Comparison of ENCODE assay signal across 22 cellular contexts in the genomic region with DNA sequence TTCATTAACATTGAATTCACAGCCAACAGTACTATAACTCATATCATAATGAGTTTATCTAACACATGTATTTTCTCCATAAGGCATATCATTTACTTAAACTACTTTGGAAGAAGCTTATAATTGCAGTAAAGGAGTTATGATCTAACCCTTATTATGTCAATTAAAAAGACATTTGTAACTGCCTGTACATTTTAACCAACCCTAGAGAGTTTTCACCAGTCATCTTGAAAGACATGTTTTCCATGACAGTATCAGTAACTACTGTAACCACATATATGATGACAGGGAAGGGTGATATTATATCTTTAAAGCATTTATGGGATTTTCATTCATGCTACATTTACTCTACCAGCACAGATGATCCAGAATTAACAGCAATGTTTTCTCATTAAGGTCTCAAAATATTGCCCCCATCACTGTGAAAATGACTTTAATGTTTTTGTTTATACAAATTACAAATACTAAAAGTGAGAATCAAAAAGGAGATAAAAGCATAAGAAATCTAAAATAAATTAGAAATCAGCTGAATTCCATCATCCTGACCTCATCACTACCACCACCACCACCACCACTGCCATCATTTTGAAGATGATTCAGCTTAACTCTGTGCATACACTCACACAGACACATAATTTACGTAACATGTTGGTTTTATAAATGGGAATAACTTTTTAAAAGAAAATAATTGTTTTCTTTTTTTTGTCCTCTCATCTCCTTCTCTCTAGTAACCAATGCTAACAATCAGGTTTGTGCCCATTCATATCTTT. TPM values are rescaled to one million over a fixed set of nuclear protein-coding genes. Genes with fewer than 3 reads are reported as not detected.
DNase-seq lines count a peak whose midpoint lies in the region; ATAC-seq, FAIRE-seq and TF ChIP-seq lines count a peak whose summit lies in the region.
"Had no signal": no experiment of that assay in that cellular context is flagged by ENCODE, and none has a peak within 500 bp of the region (broad histone marks: within the 10 kb centered on the region; RNA-seq: fewer than 3 reads in every experiment).

No MANE protein-coding gene starts in this region.

- H3K9ac ChIP-seq in adipocyte (ENCODE audit: low read length): no peak overlapping the region

- peak; percentile 69 for FAIRE-seq in H54 (lab: Jason Lieb, UNC)
- FAIRE-seq: endometrium had no signal

- H3K9me3 ChIP-seq in adipocyte (ENCODE audit: control insufficient read depth, low read length) (no peaks in the 10 kb centered on the region), heart right ventricle (no peaks in the 10 kb centered on the region)
- H3K9me3 ChIP-seq: heart left ventricle, uterus had no signal

- no peak overlapping the region for H3K4me3 Mint-ChIP-seq in mesothelial cell of epicardium
- H3K4me3 Mint-ChIP-seq: activated CD4-positive, alpha-beta T cell treated with anti-CD3 and anti-CD28 coated beads, Interleukin-2, amount 10 ng/mL, durations not matched to agents 24 days and 14 days; CD8-positive, alpha-beta memory T cell; T-helper 17 cell had no signal

- H3K36me3 ChIP-seq in adipocyte (ENCODE audit: control insufficient read depth, insufficient read depth, low read length, severe bottlenecking) (peaks cover 8% of the 10 kb centered on the region), heart right ventricle (peaks cover 0 to 13% (median 0%) of the 10 kb centered on the region in 9 donors)
- H3K36me3 ChIP-seq: uterus had no signal

- peaks cover 2% of the 10 kb centered on the region for H3K4me1 Mint-ChIP-seq in mesothelial cell of epicardium

- intact Hi-C loops in lower leg skin (cut with DNase I; ENCODE audit: low total_unique reads) (no loop called here), heart right ventricle (cut with DNase I) (loop anchor here in 1 of 10 donors (10.0 kb wide), 1 partner anchor 1106 kb away; no protein-coding TSS in a partner anchor)

- peaks cover 19% of the 10 kb centered on the region for H3K36me3 Mint-ChIP-seq in mesothelial cell of epicardium

- WGBS in lower leg skin, 2 donors: 96 to 98% methylated on average over 1 of the region's 1 CpG
- WGBS in heart right ventricle, 2 donors: 94 to 97% methylated on average over 1 of the region's 1 CpG

- peaks cover 9% of the 10 kb centered on the region for H3K4me1 ChIP-seq in adipocyte (ENCODE audit: control insufficient read depth, insufficient read depth, low read length)
- H3K4me1 ChIP-seq in heart right ventricle: peaks cover 0 to 14% (median 6%) of the 10 kb centered on the region in 9 donors
- H3K4me1 ChIP-seq: uterus had no signal

- H3K27ac ChIP-seq in heart right ventricle: no peak overlapping the region
- H3K27ac ChIP-seq: heart left ventricle, PC-9, uterus had no signal

- peak; percentile 18 for DNase-seq in AG09309 (ENCODE audit: low read depth)
- DNase-seq in H54 (ENCODE audit: insufficient read length, low spot score): no peak
- DNase-seq in adipocyte (ENCODE audit: low read depth): peak; percentile 23
- DNase-seq in iris pigment epithelial cell (ENCODE audit: low read depth): peak; percentile 79
- no peak for DNase-seq in mesothelial cell of epicardium (ENCODE audit: low spot score in 2 of 2, unreplicated experiment in 2 of 2)
- no peak for DNase-seq in lower leg skin (ENCODE audit: low spot score in 2 of 2)
- DNase-seq in AML-193 (lab: John Stamatoyannopoulos, UW): no peak
- no peak for DNase-seq in heart right ventricle
- DNase-seq: activated CD4-positive, alpha-beta T cell treated with anti-CD3 and anti-CD28 coated beads, Interleukin-2, amount 10 ng/mL, durations not matched to agents 24 days and 14 days; activated effector memory CD4-positive, alpha-beta T cell treated with Interleukin-2 at 50 U/mL for 16 hours; CD8-positive, alpha-beta memory T cell; central memory CD4-positive, alpha-beta T cell; GF-D8; heart left ventricle; KBM-7; NCI-H146; NCI-H510A; PC-9; stimulated activated CD4-positive, alpha-beta T cell treated with anti-CD3 and anti-CD28 coated beads, Interleukin-1b, Interleukin-23, amount 100 ng/mL, for 48 hours; T-helper 17 cell; uterus had no signal

- TF ChIP-seq CTCF in AG09309 (IDR thresholded peaks at IDR 0.05; ENCODE audit: control insufficient read depth, insufficient read depth, low read depth, low read length, missing control alignments) (no peak), mesothelial cell of epicardium (IDR thresholded peaks at IDR 0.05; ENCODE audit: unreplicated experiment) (no peak), lower leg skin (IDR thresholded peaks at IDR 0.05) (no peak), heart right ventricle (IDR thresholded peaks at IDR 0.05) (no peak)

- H3K9me3 Mint-ChIP-seq in mesothelial cell of epicardium: no peaks in the 10 kb centered on the region
- H3K9me3 Mint-ChIP-seq: activated CD4-positive, alpha-beta T cell treated with anti-CD3 and anti-CD28 coated beads, Interleukin-2, amount 10 ng/mL, durations not matched to agents 24 days and 14 days; CD8-positive, alpha-beta memory T cell had no signal

- H3K27me3 ChIP-seq in adipocyte (replicated peaks; ENCODE audit: control insufficient read depth, insufficient read depth, low read length): no peaks in the 10 kb centered on the region
- no peaks in the 10 kb centered on the region for H3K27me3 ChIP-seq in heart right ventricle
- H3K27me3 ChIP-seq: heart left ventricle, uterus had no signal

- TF ChIP-seq POLR2A in H54 (IDR thresholded peaks at IDR 0.05; ENCODE audit: low read depth, low read length) (no peak), lower leg skin (IDR thresholded peaks at IDR 0.05) (no peak)

- H3K4me3 ChIP-seq in AG09309 (ENCODE audit: control insufficient read depth, low read depth, low read length) (no peak overlapping the region), adipocyte (ENCODE audit: low read length) (no peak overlapping the region), lower leg skin (ENCODE audit: low read depth, poor library complexity, severe bottlenecking) (no peak overlapping the region), heart right ventricle (no peak overlapping the region)
- H3K4me3 ChIP-seq: heart left ventricle, PC-9, uterus had no signal

- H3K27me3 Mint-ChIP-seq in mesothelial cell of epicardium (ENCODE audit: low read depth): no peaks in the 10 kb centered on the region
- H3K27me3 Mint-ChIP-seq: activated CD4-positive, alpha-beta T cell treated with anti-CD3 and anti-CD28 coated beads, Interleukin-2, amount 10 ng/mL, durations not matched to agents 24 days and 14 days; CD8-positive, alpha-beta memory T cell; T-helper 17 cell had no signal

- H3K27ac Mint-ChIP-seq in mesothelial cell of epicardium: no peak overlapping the region
- H3K27ac Mint-ChIP-seq: activated CD4-positive, alpha-beta T cell treated with anti-CD3 and anti-CD28 coated beads, Interleukin-2, amount 10 ng/mL, durations not matched to agents 24 days and 14 days; CD8-positive, alpha-beta memory T cell; T-helper 17 cell had no signal

- no peak for ATAC-seq in heart right ventricle
- ATAC-seq: heart left ventricle, T-helper 17 cell had no signal

RNA-seq across cellular contexts. Expression of gene MKLN1, which starts 53.6 kb away (rescaled TPM):
- total RNA-seq in mesothelial cell of epicardium: 58.1 to 67.3 TPM (median 61.7 TPM) in 3 replicates
- 10 to 100 TPM; 25.7 to 37.8 (median 31.3) TPM for total RNA-seq in lower leg skin
- total RNA-seq in heart right ventricle: 10 to 100 TPM; 34.3 to 48.2 (median 44.8) TPM
- polyA plus RNA-seq in heart right ventricle: 10 to 100 TPM in 1 of 2 donors, 1 to 10 TPM in 1; 9.5 to 22.8 TPM

Comparison
In these comparisons a context has a peak if more than half of its experiments do, and no peak if none do; other contexts are left out.
1. DNase-seq: peak in AG09309 (single experiment), adipocyte (single experiment) and iris pigment epithelial cell (single experiment); none in H54 (single experiment), mesothelial cell of epicardium (0 of 2), lower leg skin (0 of 2), AML-193 (0 of 2) and heart right ventricle (0 of 2).